21 cellular contexts compared by ENCODE assay signal in genomic region chr1:8365661-8366362, GRCh38. TPM values are rescaled to one million over a fixed set of nuclear protein-coding genes. Genes with fewer than 3 reads are reported as not detected.
DNase-seq lines count a peak whose midpoint lies in the region; ATAC-seq and TF ChIP-seq lines count a peak whose summit lies in the region.
"Had no signal": no experiment of that assay in that cellular context is flagged by ENCODE, and none has a peak within 500 bp of the region (broad histone marks: within the 10 kb centered on the region; RNA-seq: fewer than 3 reads in every experiment).

No MANE protein-coding gene starts in this region.

- H3K9me3 Mint-ChIP-seq in activated naive CD4-positive, alpha-beta T cell treated with anti-CD3 and anti-CD28 coated beads, Interleukin-2, amount 50 U/mL, for 72 hours: no peaks in the 10 kb centered on the region
- H3K9me3 Mint-ChIP-seq in activated naive CD4-positive, alpha-beta T cell treated with anti-CD3 and anti-CD28 coated beads for 36 hours: no peaks in the 10 kb centered on the region
- H3K9me3 Mint-ChIP-seq in WTC11: no peaks in the 10 kb centered on the region
- H3K9me3 Mint-ChIP-seq: naive B cell had no signal

- H3K27me3 Mint-ChIP-seq in activated naive CD4-positive, alpha-beta T cell treated with anti-CD3 and anti-CD28 coated beads for 36 hours (ENCODE audit: low read depth): no peaks in the 10 kb centered on the region
- H3K27me3 Mint-ChIP-seq in WTC11 (ENCODE audit: low read depth): no peaks in the 10 kb centered on the region
- H3K27me3 Mint-ChIP-seq: naive B cell had no signal

- TF ChIP-seq CTCF in WTC11 (IDR thresholded peaks at IDR 0.05) (no peak), thyroid gland (IDR thresholded peaks at IDR 0.05) (no peak), foreskin fibroblast (IDR thresholded peaks at IDR 0.05; ENCODE audit: low read depth, low read length) (no peak)

- ATAC-seq in activated naive CD4-positive, alpha-beta T cell treated with anti-CD3 and anti-CD28 coated beads, Interleukin-2, amount 50 U/mL, for 72 hours: no peak
- no peak for ATAC-seq in WTC11
- ATAC-seq: body of pancreas, SK-N-SH treated with all-trans-retinoic acid at 6 μM for 48 hours had no signal

- H3K36me3 ChIP-seq in muscle layer of colon (ENCODE audit: insufficient read depth, low read length) (peaks cover 39% of the 10 kb centered on the region), thyroid gland (peaks cover 24 to 28% of the 10 kb centered on the region in 2 donors)

- intact Hi-C loops in activated naive CD4-positive, alpha-beta T cell treated with anti-CD3 and anti-CD28 coated beads for 36 hours (cut with micrococcal nuclease): no loop called here
- intact Hi-C loops in thyroid gland (cut with DNase I): no loop called here

- peaks cover 72% of the 10 kb centered on the region for H3K4me1 ChIP-seq in muscle layer of colon (ENCODE audit: insufficient read depth, low read length)
- peaks cover 61 to 70% of the 10 kb centered on the region in 2 donors for H3K4me1 ChIP-seq in thyroid gland

- POLR2A ChIA-PET in WTC11 (lab: Charles Lee): no interaction called here

- peak overlapping the region; percentile 77 to 87 for H3K27ac Mint-ChIP-seq in activated naive CD4-positive, alpha-beta T cell treated with anti-CD3 and anti-CD28 coated beads, Interleukin-2, amount 50 U/mL, for 72 hours
- H3K27ac Mint-ChIP-seq in activated naive CD4-positive, alpha-beta T cell treated with anti-CD3 and anti-CD28 coated beads for 36 hours: no peak overlapping the region
- H3K27ac Mint-ChIP-seq in WTC11: peak overlapping the region; percentile 46; the same call in 1 of the 2 replicates

- no peak for DNase-seq in activated naive CD4-positive, alpha-beta T cell treated with anti-CD3 and anti-CD28 coated beads, Interleukin-2, amount 50 U/mL, for 72 hours (ENCODE audit: low spot score in 2 of 2)
- DNase-seq in activated naive CD4-positive, alpha-beta T cell treated with anti-CD3 and anti-CD28 coated beads for 36 hours: no peak
- DNase-seq in WTC11 (ENCODE audit: low spot score): no peak
- peak in 1 of 2 donors; percentile 1 for DNase-seq in thyroid gland
- DNase-seq in NCI-H2081 treated with DMSO at 0.1 percent for 48 hours (lab: John Stamatoyannopoulos, UW): no peak
- no peak for DNase-seq in HCEC 1CT
- DNase-seq in foreskin fibroblast: no peak
- DNase-seq: ACHN; hippocampal formation; naive B cell; NCI-H1694; NCI-H2227 treated with DMSO at 0.1 percent for 48 hours; stimulated activated CD4-positive, alpha-beta T cell treated with anti-CD3 and anti-CD28 coated beads, Interleukin-4, amount 100 ng/mL, for 24 hours; T1000 had no signal

- H3K4me1 Mint-ChIP-seq in activated naive CD4-positive, alpha-beta T cell treated with anti-CD3 and anti-CD28 coated beads for 36 hours (ENCODE audit: low read depth): peaks cover 15% of the 10 kb centered on the region
- peaks cover 40% of the 10 kb centered on the region for H3K4me1 Mint-ChIP-seq in WTC11

- no peak for TF ChIP-seq POLR2A in thyroid gland (IDR thresholded peaks at IDR 0.05)

- H3K36me3 Mint-ChIP-seq in activated naive CD4-positive, alpha-beta T cell treated with anti-CD3 and anti-CD28 coated beads, Interleukin-2, amount 50 U/mL, for 72 hours: peaks cover 0 to 4% of the 10 kb centered on the region in 2 donors
- peaks cover 2% of the 10 kb centered on the region for H3K36me3 Mint-ChIP-seq in activated naive CD4-positive, alpha-beta T cell treated with anti-CD3 and anti-CD28 coated beads for 36 hours (ENCODE audit: low read depth)
- peaks cover 41% of the 10 kb centered on the region for H3K36me3 Mint-ChIP-seq in WTC11

- H3K4me3 ChIP-seq in muscle layer of colon (ENCODE audit: low read depth in 1 of 2, low read length in 2 of 2): no peak overlapping the region
- no peak overlapping the region for H3K4me3 ChIP-seq in thyroid gland (replicated peaks in 1 of 3)
- H3K4me3 ChIP-seq in foreskin fibroblast (ENCODE audit: low read depth in 1 of 2, low read length in 2 of 2): no peak overlapping the region
- H3K4me3 ChIP-seq: body of pancreas, Peyer's patch, vagina had no signal

- H3K27ac ChIP-seq in muscle layer of colon (ENCODE audit: low read depth, low read length) (peak overlapping the region; percentile 46), thyroid gland (peak overlapping the region in 2 of 3 donors; percentile 39 to 79)
- H3K27ac ChIP-seq: body of pancreas, parathyroid adenoma, vagina had no signal

- CTCF ChIA-PET in activated naive CD4-positive, alpha-beta T cell treated with anti-CD3 and anti-CD28 coated beads for 36 hours (lab: Charles Lee): interaction anchor here (0.6 kb wide), 1 partner anchor 367 kb away, joined by 3 read pairs; no protein-coding TSS in a partner anchor
- CTCF ChIA-PET in WTC11 (lab: Charles Lee): no interaction called here

- H3K9ac ChIP-seq in muscle layer of colon (ENCODE audit: low read length): no peak overlapping the region
- H3K9ac ChIP-seq: parathyroid adenoma had no signal

- no peak overlapping the region for H3K4me3 Mint-ChIP-seq in activated naive CD4-positive, alpha-beta T cell treated with anti-CD3 and anti-CD28 coated beads for 36 hours
- no peak overlapping the region for H3K4me3 Mint-ChIP-seq in WTC11
- H3K4me3 Mint-ChIP-seq: CD14-positive monocyte, naive B cell had no signal

- WGBS in thyroid gland, 2 donors: 90 to 92% methylated on average over 24 of the region's 24 CpGs

- H3K27me3 ChIP-seq in muscle layer of colon (ENCODE audit: control insufficient read depth in 1 of 2, insufficient read depth in 2 of 2, low read length in 2 of 2) (no peaks in the 10 kb centered on the region), thyroid gland (no peaks in the 10 kb centered on the region)
- H3K27me3 ChIP-seq: body of pancreas, Peyer's patch, vagina had no signal

- no peaks in the 10 kb centered on the region for H3K9me3 ChIP-seq in muscle layer of colon (ENCODE audit: low read length)
- no peaks in the 10 kb centered on the region for H3K9me3 ChIP-seq in thyroid gland
- H3K9me3 ChIP-seq: body of pancreas, Peyer's patch, vagina had no signal

TF ChIP-seq in WTC11, 78 proteins besides CTCF, POLR2A, EP300 and RAD21:
- TF ChIP-seq NFYB (CRISPR knock-in tag; conservative IDR thresholded peaks at IDR 0.05; ENCODE audit: low read depth): no peak
- TF ChIP-seq E2F5 (CRISPR knock-in tag; IDR thresholded peaks at IDR 0.05): no peak
- no peak for TF ChIP-seq NFATC4 (CRISPR knock-in tag; IDR thresholded peaks at IDR 0.05)
- no peak for TF ChIP-seq TCF7 (CRISPR knock-in tag; IDR thresholded peaks at IDR 0.05; ENCODE audit: low read depth)
- TF ChIP-seq SMAD3 (CRISPR knock-in tag; IDR thresholded peaks at IDR 0.05; ENCODE audit: borderline replicate concordance): no peak
- no peak for TF ChIP-seq TP53 (CRISPR knock-in tag; IDR thresholded peaks at IDR 0.05)
- no peak for TF ChIP-seq ZNF317 (CRISPR knock-in tag; IDR thresholded peaks at IDR 0.05; ENCODE audit: borderline replicate concordance, low read depth)
- no peak for TF ChIP-seq NFE2L1 (CRISPR knock-in tag; IDR thresholded peaks at IDR 0.05)
- no peak for TF ChIP-seq PRDM15 (CRISPR knock-in tag; IDR thresholded peaks at IDR 0.05)
- no peak for TF ChIP-seq OVOL2 (CRISPR knock-in tag; IDR thresholded peaks at IDR 0.05; ENCODE audit: borderline replicate concordance)
- no peak for TF ChIP-seq ZNF423 (CRISPR knock-in tag; IDR thresholded peaks at IDR 0.05)
- TF ChIP-seq FOXK1 (CRISPR knock-in tag; IDR thresholded peaks at IDR 0.05): no peak

RNA-seq across cellular contexts. Expression of gene SLC45A1, which starts 47.9 kb away (rescaled TPM):
- total RNA-seq in activated naive CD4-positive, alpha-beta T cell treated with anti-CD3 and anti-CD28 coated beads, Interleukin-2, amount 50 U/mL, for 72 hours: under 1 TPM; 0.20 to 0.43 TPM
- under 1 TPM; 0.52 to 0.74 TPM for total RNA-seq in activated naive CD4-positive, alpha-beta T cell treated with anti-CD3 and anti-CD28 coated beads for 36 hours
- total RNA-seq in WTC11 (2021) (2.0 to 2.3 TPM (median 2.3 TPM) in 3 replicates), thyroid gland (1 to 10 TPM; 1.6 to 4.8 (median 3.0) TPM)
